8 cellular contexts compared by ENCODE assay signal in the genomic region with DNA sequence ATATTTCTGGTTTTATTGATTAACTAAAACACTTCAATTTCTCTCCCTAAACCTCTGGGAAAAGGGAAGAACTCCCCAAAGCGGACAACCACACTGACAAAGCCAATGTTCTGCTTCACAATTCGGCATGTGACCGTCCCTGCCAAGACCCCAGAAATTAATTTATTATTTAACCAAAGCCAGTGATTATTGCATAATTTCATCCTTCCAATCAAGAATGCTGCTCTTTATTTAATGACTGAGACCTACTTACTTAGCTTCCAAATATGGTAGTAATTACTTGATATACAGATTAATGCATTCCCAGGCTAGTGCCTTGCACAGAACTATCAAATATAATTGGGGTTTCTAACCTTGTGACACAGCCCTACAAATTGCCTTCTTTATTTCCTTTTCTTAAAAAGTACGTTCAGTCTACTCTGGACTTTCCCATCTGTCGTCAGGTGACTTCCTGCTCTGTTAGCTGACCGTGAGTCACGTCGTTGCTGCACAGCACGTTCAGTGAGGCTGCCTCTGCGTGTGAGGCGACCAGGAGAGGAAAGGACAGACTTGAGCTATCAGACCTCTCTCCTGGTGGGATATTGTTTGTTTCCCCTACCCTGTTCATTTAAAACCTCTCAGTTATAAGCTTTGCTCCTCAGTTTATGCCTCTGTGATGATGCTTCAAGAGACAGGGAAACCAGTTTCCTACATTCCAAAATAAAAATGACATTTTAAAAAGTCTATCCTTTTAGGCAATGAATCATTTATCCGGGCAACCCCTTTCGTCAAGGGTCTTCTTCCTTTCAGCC. TPM values are rescaled to one million over a fixed set of nuclear protein-coding genes. Genes with fewer than 3 reads are reported as not detected.
DNase-seq lines count a peak whose midpoint lies in the region; ATAC-seq and TF ChIP-seq lines count a peak whose summit lies in the region.

No MANE protein-coding gene starts in this region.

- H3K79me2 ChIP-seq in hepatocyte: no peaks in the 10 kb centered on the region

- H2AFZ ChIP-seq in hepatocyte: peak overlapping the region; percentile 28

- peak overlapping the region; percentile 62 for H3K27ac ChIP-seq in CD4-positive, alpha-beta T cell (ENCODE audit: low read depth, low read length)
- peak overlapping the region; percentile 87 for H3K27ac ChIP-seq in hepatocyte

- H3K4me1 Mint-ChIP-seq in CD4-positive, alpha-beta T cell (ENCODE audit: low read depth): peaks cover 49% of the 10 kb centered on the region
- H3K4me1 Mint-ChIP-seq in activated naive CD8-positive, alpha-beta T cell treated with anti-CD3 and anti-CD28 coated beads, Interleukin-2, amount 10 ng/mL, durations not matched to agents 7 days and 5 days: peaks cover 34% of the 10 kb centered on the region

- TF ChIP-seq CTCF in CD4-positive, alpha-beta T cell (IDR thresholded peaks at IDR 0.05): no peak
- no peak for TF ChIP-seq CTCF in hepatocyte (IDR thresholded peaks at IDR 0.05; ENCODE audit: poor library complexity)

- no peaks in the 10 kb centered on the region for H3K9me2 ChIP-seq in hepatocyte (replicated peaks; ENCODE audit: insufficient read depth)

- no peak overlapping the region for H3K4me3 ChIP-seq in hepatocyte

- no peaks in the 10 kb centered on the region for H3K9me3 ChIP-seq in CD4-positive, alpha-beta T cell (ENCODE audit: control insufficient read depth, low read length)
- H3K9me3 ChIP-seq in hepatocyte (ENCODE audit: low read depth): no peaks in the 10 kb centered on the region

- CTCF ChIA-PET in CD4-positive, alpha-beta T cell (lab: Charles Lee): interaction anchor here (1.1 to 5.8 kb wide), 3 partner anchors 12 to 56 kb away, joined by 6 to 42 read pairs (median 11); partner anchors contain the start of gene TNFAIP3

- H3K4me3 Mint-ChIP-seq in CD4-positive, alpha-beta T cell: peak overlapping the region; percentile 78
- H3K4me3 Mint-ChIP-seq in activated naive CD8-positive, alpha-beta T cell treated with anti-CD3 and anti-CD28 coated beads, Interleukin-2, amount 10 ng/mL, durations not matched to agents 7 days and 5 days: peak overlapping the region; percentile 32

- peak; percentile 55 to 71 (median 60) for DNase-seq in CD4-positive, alpha-beta T cell
- peak; percentile 68 for DNase-seq in T follicular helper cell (ENCODE audit: low read depth)
- DNase-seq in activated naive CD8-positive, alpha-beta T cell treated with anti-CD3 and anti-CD28 coated beads, Interleukin-2, amount 10 ng/mL, durations not matched to agents 7 days and 5 days: peak; percentile 64
- DNase-seq in hepatocyte (ENCODE audit: low spot score): peak; percentile 89
- peak; percentile 59 to 60 for DNase-seq in stimulated activated CD4-positive, alpha-beta T cell treated with anti-CD3 and anti-CD28 coated beads, Interleukin-1b, Interleukin-23, amount 100 ng/mL, for 4 hours (ENCODE audit: low read depth in 2 of 2)
- no peak for DNase-seq in mesenteric fat pad (ENCODE audit: low spot score)

- no peaks in the 10 kb centered on the region for H3K36me3 Mint-ChIP-seq in CD4-positive, alpha-beta T cell (ENCODE audit: low read depth)
- H3K36me3 Mint-ChIP-seq in activated naive CD8-positive, alpha-beta T cell treated with anti-CD3 and anti-CD28 coated beads, Interleukin-2, amount 10 ng/mL, durations not matched to agents 7 days and 5 days: peaks cover 5% of the 10 kb centered on the region

- WGBS in hepatocyte (ENCODE audit: low lambda C conversion rate, missing lambda C conversion rate): 38% methylated on average over 13 of the region's 13 CpGs

- no peaks in the 10 kb centered on the region for H3K27me3 ChIP-seq in CD4-positive, alpha-beta T cell (ENCODE audit: control insufficient read depth, insufficient read depth, low read length)
- H3K27me3 ChIP-seq in hepatocyte: no peaks in the 10 kb centered on the region

- peak overlapping the region; percentile 74 for H3K27ac Mint-ChIP-seq in CD4-positive, alpha-beta T cell
- peak overlapping the region; percentile 80 for H3K27ac Mint-ChIP-seq in activated naive CD8-positive, alpha-beta T cell treated with anti-CD3 and anti-CD28 coated beads, Interleukin-2, amount 10 ng/mL, durations not matched to agents 7 days and 5 days

- intact Hi-C loops in CD4-positive, alpha-beta T cell (cut with DNase I, micrococcal nuclease): loop anchor here in 1 of 2 experiments (1.0 kb wide), 1 partner anchor 8 kb away; no protein-coding TSS in a partner anchor

- peak overlapping the region; percentile 39 for H3K4me2 ChIP-seq in hepatocyte

- no peaks in the 10 kb centered on the region for H3K9me3 Mint-ChIP-seq in CD4-positive, alpha-beta T cell
- H3K9me3 Mint-ChIP-seq in activated naive CD8-positive, alpha-beta T cell treated with anti-CD3 and anti-CD28 coated beads, Interleukin-2, amount 10 ng/mL, durations not matched to agents 7 days and 5 days: peaks cover 3% of the 10 kb centered on the region

- no peaks in the 10 kb centered on the region for H3K27me3 Mint-ChIP-seq in CD4-positive, alpha-beta T cell
- H3K27me3 Mint-ChIP-seq in activated naive CD8-positive, alpha-beta T cell treated with anti-CD3 and anti-CD28 coated beads, Interleukin-2, amount 10 ng/mL, durations not matched to agents 7 days and 5 days: no peaks in the 10 kb centered on the region

- POLR2A ChIA-PET in CD4-positive, alpha-beta T cell (lab: Charles Lee): interaction anchor here (0.6 to 2.2 kb wide), 15 partner anchors 9 to 1561 kb away, joined by 3 to 25 read pairs (median 4); partner anchors contain the start of genes BCLAF1 and TNFAIP3
- POLR2A ChIA-PET in activated naive CD8-positive, alpha-beta T cell treated with anti-CD3 and anti-CD28 coated beads, Interleukin-2, amount 10 ng/mL, durations not matched to agents 7 days and 5 days (lab: Charles Lee): interaction anchor here (0.8 to 3.3 kb wide), 5 partner anchors 9 to 96 kb away, joined by 3 to 18 read pairs (median 5); partner anchors contain the start of gene TNFAIP3

- H4K20me1 ChIP-seq in hepatocyte (ENCODE audit: insufficient read depth, poor library complexity, severe bottlenecking): no peaks in the 10 kb centered on the region

- peak; percentile 95 for ATAC-seq in CD4-positive, alpha-beta T cell (ENCODE audit: poor library complexity)
- ATAC-seq in GM19395 (IDR thresholded peaks at IDR 0.05; ENCODE audit: unreplicated experiment) (peak; percentile 95), HG03460 (IDR thresholded peaks at IDR 0.05; ENCODE audit: unreplicated experiment) (peak; percentile 93)
- peak; percentile 97 for ATAC-seq in activated naive CD8-positive, alpha-beta T cell treated with anti-CD3 and anti-CD28 coated beads, Interleukin-2, amount 10 ng/mL, durations not matched to agents 7 days and 5 days (ENCODE audit: low read depth)

- H3K36me3 ChIP-seq in hepatocyte (replicated peaks; ENCODE audit: insufficient read depth, low read depth): no peaks in the 10 kb centered on the region

- H3K4me1 ChIP-seq in hepatocyte (ENCODE audit: insufficient read depth): peaks cover 8% of the 10 kb centered on the region

RNA-seq across cellular contexts. Expression of gene TNFAIP3, which starts 55.7 kb away (rescaled TPM):
- 1,000 to 10,000 TPM; 3,816 to 3,885 TPM for total RNA-seq in CD4-positive, alpha-beta T cell
- 10 to 100 TPM; 88.6 to 89.5 TPM for total RNA-seq in activated naive CD8-positive, alpha-beta T cell treated with anti-CD3 and anti-CD28 coated beads, Interleukin-2, amount 10 ng/mL, durations not matched to agents 7 days and 5 days
- total RNA-seq in hepatocyte (61.9 and 73.4 TPM in 2 replicates), mesenteric fat pad (187 TPM)
- 141 and 164 TPM in 2 replicates for polyA plus RNA-seq in hepatocyte

Comparison
In these comparisons a context has a peak if more than half of its experiments do, and no peak if none do; other contexts are left out.
1. RNA of gene TNFAIP3, which starts 55.7 kb away (total RNA-seq): 3,816 to 3,885 TPM in CD4-positive, alpha-beta T cell; 187 TPM in mesenteric fat pad (single experiment), 88.6 to 89.5 TPM in activated naive CD8-positive, alpha-beta T cell treated with anti-CD3 and anti-CD28 coated beads, Interleukin-2, amount 10 ng/mL, durations not matched to agents 7 days and 5 days and 61.9 to 73.4 TPM in hepatocyte; every median in the first group is over 10 times any median in the second.
2. Peak in every context shown above with its lines, with median percentiles within 50 percentile points of each other: ATAC-seq.